In the genomic region with DNA sequence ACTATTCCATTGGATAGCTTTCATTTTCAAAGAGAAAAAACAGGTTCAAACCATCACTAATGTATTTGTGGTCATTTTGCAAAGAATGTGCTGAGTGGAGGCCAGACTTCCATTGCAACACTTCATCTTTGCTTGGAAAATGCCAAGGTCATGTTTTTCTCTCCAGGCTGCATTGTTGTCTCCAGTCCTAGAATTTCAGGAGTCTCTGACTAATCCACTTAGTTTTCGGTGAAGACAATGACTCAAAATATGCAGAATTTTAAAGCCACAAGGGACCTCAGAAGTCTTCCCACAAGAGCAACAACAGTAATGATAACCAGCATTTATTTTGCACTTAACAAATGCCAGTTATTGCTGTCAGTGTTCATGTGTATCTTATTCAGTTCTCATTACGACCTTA, we compare ENCODE assay signal across 13 cellular contexts.
DNase-seq lines count a peak whose midpoint lies in the region; ATAC-seq, FAIRE-seq and TF ChIP-seq lines count a peak whose summit lies in the region.
"Had no signal": no experiment of that assay in that cellular context is flagged by ENCODE, and none has a peak within 500 bp of the region (broad histone marks: within the 10 kb centered on the region; RNA-seq: fewer than 3 reads in every experiment).

No MANE protein-coding gene starts in this region.

- H3K27me3 ChIP-seq in HUES48 (ENCODE audit: control insufficient read depth, insufficient read depth, low read length) = no peaks in the 10 kb centered on the region
- H3K27me3 ChIP-seq: BLaER1 had no signal

- TF ChIP-seq POLR2A in GM12891 (IDR thresholded peaks at IDR 0.05; ENCODE audit: low read depth, low read length) = no peak

- peak overlapping the region; percentile 64 for H3K27ac ChIP-seq in HUES48 (ENCODE audit: low read depth, low read length)
- H3K27ac ChIP-seq: BLaER1, parathyroid adenoma, PC-9 had no signal

- DNase-seq in dedifferentiated amniotic fluid mesenchymal stem cell (ENCODE audit: extremely low spot score) (peak; percentile 17), iPS-NIHi7 (ENCODE audit: extremely low spot score) (peak; percentile 5), GM12891 (ENCODE audit: insufficient read length, low spot score) (no peak), LoVo (ENCODE audit: low spot score) (no peak)
- no peak for DNase-seq in activated T-cell treated with anti-CD3 and anti-CD28 coated beads, Interleukin-2, amount 50 U/mL, for 1 hour
- DNase-seq: activated CD4-positive, CD25-positive, alpha-beta regulatory T cell treated with anti-CD3 and anti-CD28 coated beads, Interleukin-2, amount 50 U/mL, for 72 hours; NCI-H1436; PC-9; T-helper 9 cell had no signal

- no peaks in the 10 kb centered on the region for H3K36me3 ChIP-seq in HUES48 (ENCODE audit: control insufficient read depth, insufficient read depth, low read length)
- H3K36me3 ChIP-seq: BLaER1 had no signal

- H3K9ac ChIP-seq in HUES48 (ENCODE audit: low read depth, low read length) = no peak overlapping the region
- H3K9ac ChIP-seq: parathyroid adenoma had no signal

- H3K4me3 ChIP-seq in HUES48 (ENCODE audit: low read depth, low read length) = no peak overlapping the region
- H3K4me3 ChIP-seq: BLaER1, PC-9 had no signal

- H3K4me1 ChIP-seq in HUES48 (ENCODE audit: control insufficient read depth, insufficient read depth, low read length) = peaks cover 13% of the 10 kb centered on the region
- H3K4me1 ChIP-seq: parathyroid adenoma had no signal

- no peaks in the 10 kb centered on the region for H3K9me3 ChIP-seq in HUES48 (ENCODE audit: control insufficient read depth, insufficient read depth, low read length)
- H3K9me3 ChIP-seq: BLaER1 had no signal

- ATAC-seq in GM18511 (IDR thresholded peaks at IDR 0.05; ENCODE audit: unreplicated experiment) = no peak

- FAIRE-seq in GM12891 (lab: Jason Lieb, UNC) = no peak

TF ChIP-seq in GM12891, 5 proteins besides CTCF, POLR2A, EP300 and RAD21:
- no peak for TF ChIP-seq TAF1 (IDR thresholded peaks at IDR 0.05; ENCODE audit: low read depth, low read length)
- no peak for TF ChIP-seq PAX5 (IDR thresholded peaks at IDR 0.05; ENCODE audit: insufficient read depth, low read length, severe bottlenecking)
- no peak for TF ChIP-seq POU2F2 (IDR thresholded peaks at IDR 0.05; ENCODE audit: low read depth, low read length)
- TF ChIP-seq SPI1 (IDR thresholded peaks at IDR 0.05; ENCODE audit: low read depth, low read length) = no peak
- TF ChIP-seq POLR2AphosphoS5 (IDR thresholded peaks at IDR 0.05; ENCODE audit: low read depth, low read length) = no peak

Comparison
In these comparisons a context has a peak if more than half of its experiments do, and no peak if none do; other contexts are left out.
1. DNase-seq: peak in dedifferentiated amniotic fluid mesenchymal stem cell (single experiment) and iPS-NIHi7 (single experiment); none in GM12891 (single experiment), activated T-cell treated with anti-CD3 and anti-CD28 coated beads, Interleukin-2, amount 50 U/mL, for 1 hour (single experiment) and LoVo (single experiment).